1 cellular context compared by ENCODE assay signal in the genomic region with DNA sequence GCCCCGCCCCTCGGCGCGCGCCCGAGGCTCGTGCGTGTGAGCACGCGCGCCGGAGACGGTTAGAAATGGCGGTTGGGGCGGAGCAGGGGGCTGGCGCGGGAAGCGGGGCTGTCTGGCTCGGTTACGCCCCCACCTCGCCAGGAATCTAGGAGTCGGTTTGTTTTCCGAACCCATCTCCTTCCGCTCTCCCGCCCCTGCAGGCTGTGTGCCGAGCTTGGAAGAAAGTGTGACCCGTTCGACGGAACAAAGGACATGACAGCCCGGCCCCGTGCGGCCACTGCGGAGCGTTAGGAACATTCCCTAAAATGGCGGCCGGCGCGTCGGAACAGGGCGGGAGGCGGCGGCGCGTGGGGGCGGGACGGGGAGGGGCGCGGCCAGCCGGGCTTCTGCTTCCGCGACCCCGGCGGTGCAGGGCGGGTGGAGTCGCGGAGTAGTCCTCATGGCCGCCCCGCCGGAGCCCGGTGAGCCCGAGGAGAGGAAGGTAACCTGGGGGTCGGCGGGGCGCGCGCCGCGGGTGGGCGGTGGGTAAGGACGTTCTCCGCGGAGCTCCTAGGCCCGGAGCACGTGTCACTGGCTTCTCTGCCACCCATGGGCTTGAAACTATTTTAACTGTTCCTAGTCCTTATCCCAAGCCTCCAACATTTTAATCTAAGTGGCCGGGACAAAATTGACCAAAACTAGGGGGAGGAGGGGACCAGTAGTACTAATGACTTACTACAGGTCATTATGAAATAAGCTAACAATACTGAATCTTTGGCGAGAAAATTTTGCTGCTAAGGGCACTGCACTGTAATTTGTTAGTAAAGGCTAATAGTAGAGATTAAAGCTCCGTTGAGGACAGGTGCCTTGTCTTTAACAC.
A peak's percentile ranks its signal among the peaks of the same experiment; 100 is the strongest.
TF ChIP-seq lines count a peak whose summit lies in the region.

A gene with protein sequence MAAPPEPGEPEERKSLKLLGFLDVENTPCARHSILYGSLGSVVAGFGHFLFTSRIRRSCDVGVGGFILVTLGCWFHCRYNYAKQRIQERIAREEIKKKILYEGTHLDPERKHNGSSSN (plus strand): TSS at position 383 of the 859 bp plus-strand sequence. CDS start 57 bp downstream, at position 440.

TF ChIP-seq in GM12878, 131 proteins besides CTCF, POLR2A, EP300 and RAD21 (continued from another document):
- TF ChIP-seq BACH1 (IDR thresholded peaks at IDR 0.05; ENCODE audit: borderline replicate concordance) (no peak; the same call in 1 of the 2 replicates), MEF2A (IDR thresholded peaks at IDR 0.05; ENCODE audit: insufficient read depth, low read depth, low read length) (no peak), SIN3A (IDR thresholded peaks at IDR 0.05; ENCODE audit: low read depth, low read length) (peak; percentile 87), RELA (IDR thresholded peaks at IDR 0.05; ENCODE audit: borderline replicate concordance, partially characterized antibody) (peak; percentile 17), BHLHE40 (IDR thresholded peaks at IDR 0.05; ENCODE audit: borderline replicate concordance in 1 of 2, low read depth in 2 of 2, low read length in 1 of 2) (peak in 1 of 2 experiments; percentile 87; a peak in 3 of 4 replicates), TCF7 (IDR thresholded peaks at IDR 0.05; ENCODE audit: borderline replicate concordance) (no peak), MYB (IDR thresholded peaks at IDR 0.05; ENCODE audit: borderline replicate concordance, low read depth, low read length) (peak; percentile 89), GATAD2B (conservative IDR thresholded peaks at IDR 0.05; ENCODE audit: low read depth) (peak; percentile 10; the same call in 1 of the 2 replicates), JUND (IDR thresholded peaks at IDR 0.05; ENCODE audit: low read depth, low read length) (0 out of 2 replicates have a peak, but pooled peaks have one; percentile 32), CREM (IDR thresholded peaks at IDR 0.05; ENCODE audit: low read depth) (no peak)
- TF ChIP-seq, protein P1, sequence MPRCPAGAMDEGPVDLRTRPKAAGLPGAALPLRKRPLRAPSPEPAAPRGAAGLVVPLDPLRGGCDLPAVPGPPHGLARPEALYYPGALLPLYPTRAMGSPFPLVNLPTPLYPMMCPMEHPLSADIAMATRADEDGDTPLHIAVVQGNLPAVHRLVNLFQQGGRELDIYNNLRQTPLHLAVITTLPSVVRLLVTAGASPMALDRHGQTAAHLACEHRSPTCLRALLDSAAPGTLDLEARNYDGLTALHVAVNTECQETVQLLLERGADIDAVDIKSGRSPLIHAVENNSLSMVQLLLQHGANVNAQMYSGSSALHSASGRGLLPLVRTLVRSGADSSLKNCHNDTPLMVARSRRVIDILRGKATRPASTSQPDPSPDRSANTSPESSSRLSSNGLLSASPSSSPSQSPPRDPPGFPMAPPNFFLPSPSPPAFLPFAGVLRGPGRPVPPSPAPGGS (IDR thresholded peaks at IDR 0.05; ENCODE audit: borderline replicate concordance, insufficient read depth, low read depth, low read length, poor library complexity, severe bottlenecking): peak; percentile 50
- TF ChIP-seq, protein P2, sequence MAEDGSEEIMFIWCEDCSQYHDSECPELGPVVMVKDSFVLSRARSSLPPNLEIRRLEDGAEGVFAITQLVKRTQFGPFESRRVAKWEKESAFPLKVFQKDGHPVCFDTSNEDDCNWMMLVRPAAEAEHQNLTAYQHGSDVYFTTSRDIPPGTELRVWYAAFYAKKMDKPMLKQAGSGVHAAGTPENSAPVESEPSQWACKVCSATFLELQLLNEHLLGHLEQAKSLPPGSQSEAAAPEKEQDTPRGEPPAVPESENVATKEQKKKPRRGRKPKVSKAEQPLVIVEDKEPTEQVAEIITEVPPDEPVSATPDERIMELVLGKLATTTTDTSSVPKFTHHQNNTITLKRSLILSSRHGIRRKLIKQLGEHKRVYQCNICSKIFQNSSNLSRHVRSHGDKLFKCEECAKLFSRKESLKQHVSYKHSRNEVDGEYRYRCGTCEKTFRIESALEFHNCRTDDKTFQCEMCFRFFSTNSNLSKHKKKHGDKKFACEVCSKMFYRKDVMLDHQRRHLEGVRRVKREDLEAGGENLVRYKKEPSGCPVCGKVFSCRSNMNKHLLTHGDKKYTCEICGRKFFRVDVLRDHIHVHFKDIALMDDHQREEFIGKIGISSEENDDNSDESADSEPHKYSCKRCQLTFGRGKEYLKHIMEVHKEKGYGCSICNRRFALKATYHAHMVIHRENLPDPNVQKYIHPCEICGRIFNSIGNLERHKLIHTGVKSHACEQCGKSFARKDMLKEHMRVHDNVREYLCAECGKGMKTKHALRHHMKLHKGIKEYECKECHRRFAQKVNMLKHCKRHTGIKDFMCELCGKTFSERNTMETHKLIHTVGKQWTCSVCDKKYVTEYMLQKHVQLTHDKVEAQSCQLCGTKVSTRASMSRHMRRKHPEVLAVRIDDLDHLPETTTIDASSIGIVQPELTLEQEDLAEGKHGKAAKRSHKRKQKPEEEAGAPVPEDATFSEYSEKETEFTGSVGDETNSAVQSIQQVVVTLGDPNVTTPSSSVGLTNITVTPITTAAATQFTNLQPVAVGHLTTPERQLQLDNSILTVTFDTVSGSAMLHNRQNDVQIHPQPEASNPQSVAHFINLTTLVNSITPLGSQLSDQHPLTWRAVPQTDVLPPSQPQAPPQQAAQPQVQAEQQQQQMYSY (CRISPR knock-in tag; IDR thresholded peaks at IDR 0.05): peak; percentile 30; the same call in 1 of the 2 replicates
